8 cellular contexts compared by ENCODE assay signal in genomic region chr12:53054112-53054878, GRCh38. TPM values are rescaled to one million over a fixed set of nuclear protein-coding genes. Genes with fewer than 3 reads are reported as not detected.
DNase-seq lines count a peak whose midpoint lies in the region; ATAC-seq, FAIRE-seq and TF ChIP-seq lines count a peak whose summit lies in the region.

No MANE protein-coding gene starts in this region.

- FAIRE-seq in frontal cortex (lab: Jason Lieb, UNC) = no peak

- peaks cover 11 to 12% of the 10 kb centered on the region in 2 experiments for H3K4me1 ChIP-seq in neutrophil (ENCODE audit: control insufficient read depth in 1 of 2, insufficient read depth in 1 of 2, low read depth in 1 of 2, low read length in 1 of 2)
- H3K4me1 ChIP-seq in subcutaneous abdominal adipose tissue (ENCODE audit: control insufficient read depth in 5 of 5, insufficient read depth in 5 of 5, low read length in 5 of 5) = peaks cover 21 to 65% (median 63%) of the 10 kb centered on the region in 5 donors

- peak overlapping the region; percentile 69 for H3K4me3 ChIP-seq in LNCaP clone FGC (ENCODE audit: low read depth, low read length)
- H3K4me3 ChIP-seq in neutrophil (ENCODE audit: low read depth in 1 of 2, low read length in 1 of 2) = peak overlapping the region; percentile 83 to 89
- peak overlapping the region in 4 of 5 donors; percentile 27 to 65 (median 48) for H3K4me3 ChIP-seq in subcutaneous abdominal adipose tissue (ENCODE audit: low read depth in 1 of 5, low read length in 5 of 5)

- TF ChIP-seq CTCF in LNCaP clone FGC (IDR thresholded peaks at IDR 0.05; ENCODE audit: control insufficient read depth, extremely low read depth, insufficient read depth) = no peak
- TF ChIP-seq CTCF in neutrophil (IDR thresholded peaks at IDR 0.05) = peak; percentile 48

- ATAC-seq in GM21723 (IDR thresholded peaks at IDR 0.05; ENCODE audit: unreplicated experiment) = peak; percentile 88

- no peaks in the 10 kb centered on the region for H3K36me3 ChIP-seq in neutrophil
- H3K36me3 ChIP-seq in subcutaneous abdominal adipose tissue (ENCODE audit: control insufficient read depth in 5 of 5, insufficient read depth in 5 of 5, low read length in 5 of 5) = peaks cover 3 to 65% (median 54%) of the 10 kb centered on the region in 5 donors

- H3K27ac ChIP-seq in neutrophil (peak overlapping the region; percentile 33), subcutaneous abdominal adipose tissue (ENCODE audit: low read depth, low read length) (peak overlapping the region; percentile 99)

- peak; percentile 78 for DNase-seq in DMS79 (lab: John Stamatoyannopoulos, UW)
- DNase-seq in LNCaP clone FGC (ENCODE audit: low read depth) = peak; percentile 89
- DNase-seq in RPMI8226 = peak; percentile 97
- peak; percentile 63 to 87 (median 82) for DNase-seq in activated naive CD4-positive, alpha-beta T cell (lab: John Stamatoyannopoulos, UW)
- DNase-seq in frontal cortex (ENCODE audit: low spot score in 2 of 2) = peak; percentile 87 to 88

- H3K9me3 ChIP-seq in neutrophil (no peaks in the 10 kb centered on the region), subcutaneous abdominal adipose tissue (ENCODE audit: control insufficient read depth in 5 of 5, low read length in 5 of 5) (no peaks in the 10 kb centered on the region)

- H3K27me3 ChIP-seq in neutrophil = peaks cover 9% of the 10 kb centered on the region
- H3K27me3 ChIP-seq in subcutaneous abdominal adipose tissue (ENCODE audit: control insufficient read depth in 5 of 5, insufficient read depth in 4 of 5, low read length in 5 of 5) = peaks cover 0 to 2% (median 0%) of the 10 kb centered on the region in 5 donors

- H3K9ac ChIP-seq in subcutaneous abdominal adipose tissue (ENCODE audit: low read length in 5 of 5) = peak overlapping the region in 4 of 5 donors; percentile 16 to 62 (median 56)

RNA-seq across cellular contexts. Expression of gene TNS2, which starts 4.4 kb away (rescaled TPM):
- total RNA-seq in frontal cortex = 11.4 TPM

RNA-seq across cellular contexts. Expression of gene SPRYD3, which starts 24.9 kb away (rescaled TPM):
- 22.4 TPM for total RNA-seq in frontal cortex

RNA-seq across cellular contexts. Expression of gene IGFBP6, which starts 43.2 kb away (rescaled TPM):
- total RNA-seq in frontal cortex = 9.0 TPM

RNA-seq across cellular contexts. Expression of gene EIF4B, which starts 48.0 kb away (rescaled TPM):
- 1,330 TPM for total RNA-seq in frontal cortex

RNA-seq across cellular contexts. Expression of gene SOAT2, which starts 49.0 kb away (rescaled TPM):
- total RNA-seq in frontal cortex = under 0.01 TPM

Comparison
In these comparisons a context has a peak if more than half of its experiments do, and no peak if none do; other contexts are left out.
1. Peak in every context shown above with its lines: DNase-seq, ATAC-seq, H3K4me3 ChIP-seq and H3K27ac ChIP-seq.